ENCODE assay signal across 8 cellular contexts in the genomic region with DNA sequence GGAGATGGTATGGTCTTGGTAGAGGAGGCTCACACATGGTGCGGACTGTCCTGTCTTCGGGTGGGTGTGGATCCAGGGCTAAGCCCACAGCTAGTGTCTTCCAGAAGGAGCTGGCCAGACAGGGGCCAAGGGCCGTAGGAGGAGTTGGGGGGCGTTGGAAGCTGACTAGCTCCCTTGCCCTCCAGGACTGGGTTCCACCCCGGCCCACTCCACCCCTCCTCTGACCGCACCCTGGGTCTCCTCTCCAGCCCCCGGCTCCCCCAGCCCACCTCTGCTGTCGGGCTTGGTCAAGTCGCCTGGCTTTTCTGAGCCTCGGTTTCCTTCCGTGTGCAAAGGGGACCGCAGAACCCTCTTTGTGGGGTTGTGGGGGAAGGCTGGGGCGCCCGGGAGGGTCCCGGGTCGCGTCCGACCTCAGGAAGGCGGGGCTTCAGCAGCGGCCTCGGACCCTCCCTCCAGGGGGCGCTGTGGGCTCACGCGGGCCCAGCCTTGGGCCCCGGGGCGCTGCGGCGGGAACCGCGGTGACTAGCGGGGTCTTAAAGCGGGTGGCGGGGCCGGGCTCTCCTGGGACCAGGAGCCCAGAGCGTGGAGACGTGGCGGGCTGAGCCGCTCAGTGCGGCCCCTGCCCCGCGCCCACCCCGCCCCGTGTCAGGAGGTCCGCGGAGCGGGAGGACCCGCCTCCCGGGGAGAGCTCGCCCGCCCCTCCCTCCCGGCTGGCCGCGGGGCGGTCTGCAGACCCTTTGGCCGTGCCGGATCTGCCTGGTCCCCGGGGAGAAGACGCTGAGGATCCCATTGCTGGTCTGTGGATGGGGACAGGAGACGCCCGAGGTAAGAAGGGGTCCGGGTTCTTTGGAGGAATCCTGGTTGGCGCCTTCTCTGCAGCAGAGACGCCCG. TPM values are rescaled to one million over a fixed set of nuclear protein-coding genes. Genes with fewer than 3 reads are reported as not detected.
DNase-seq lines count a peak whose midpoint lies in the region; ATAC-seq and TF ChIP-seq lines count a peak whose summit lies in the region.

No MANE protein-coding gene starts in this region.

- intact Hi-C loops in Calu3 (cut with micrococcal nuclease; ENCODE audit: unreplicated experiment), result loop anchor here (2.0 kb wide), 1 partner anchor 63 kb away; a partner anchor contains a TSS

- ATAC-seq in WTC11 (peak; percentile 82), GM19023 (IDR thresholded peaks at IDR 0.05; ENCODE audit: unreplicated experiment) (no peak), GM21381 (IDR thresholded peaks at IDR 0.05; ENCODE audit: unreplicated experiment) (no peak)

- no TSS peak for BruUV-seq in Calu3 (replicated peaks; lab: Mats Ljungman, UMichigan)

- H3K4me1 Mint-ChIP-seq in Calu3 (ENCODE audit: low read depth, unreplicated experiment) (no peaks in the 10 kb centered on the region), WTC11 (peaks cover 8% of the 10 kb centered on the region)

- CTCF ChIA-PET in Calu3 (lab: Charles Lee), result interaction anchor here (0.6 to 1.0 kb wide), 8 partner anchors 10 to 475 kb away, joined by 3 to 4 read pairs (median 4); no protein-coding TSS in a partner anchor
- CTCF ChIA-PET in WTC11 (lab: Charles Lee), result interaction anchor here (0.6 to 4.7 kb wide), 32 partner anchors 9 to 665 kb away, joined by 3 to 77 read pairs (median 5); a partner anchor contains a TSS

- in situ Hi-C loops in KBM-7 (cut with MboI; ENCODE audit: low pct_unique_long_range_greater_than_20kb, low sequenced_read_pairs), result no loop called here

- H3K27me3 Mint-ChIP-seq in Calu3 (ENCODE audit: unreplicated experiment) (peaks cover 99% of the 10 kb centered on the region), WTC11 (ENCODE audit: low read depth) (peaks cover 22% of the 10 kb centered on the region)

- H3K36me3 Mint-ChIP-seq in Calu3 (ENCODE audit: insufficient read depth, unreplicated experiment) (peaks cover 5% of the 10 kb centered on the region), WTC11 (peaks cover under 1% of the 10 kb centered on the region; the same call in 1 of the 2 replicates)

- peak; percentile 80 for DNase-seq in Calu3
- DNase-seq in KBM-7, result peak; percentile 71
- DNase-seq in WTC11 (ENCODE audit: low spot score), result peak; percentile 79
- DNase-seq in central memory CD4-positive, alpha-beta T cell, result peak; percentile 42
- DNase-seq in lung microvascular endothelial cell (ENCODE audit: low read depth in 2 of 2), result peak; percentile 25 to 54
- peak; percentile 18 to 73 (median 54) for DNase-seq in stimulated activated naive CD4-positive, alpha-beta T cell (lab: John Stamatoyannopoulos, UW)

- H3K4me3 Mint-ChIP-seq in Calu3 (ENCODE audit: low read depth, unreplicated experiment), result peak overlapping the region; percentile 15
- peak overlapping the region; percentile 74 for H3K4me3 Mint-ChIP-seq in WTC11

- TF ChIP-seq CTCF in Calu3 (IDR thresholded peaks at IDR 0.05; ENCODE audit: unreplicated experiment) (peak; percentile 95), WTC11 (IDR thresholded peaks at IDR 0.05) (peak; percentile 91)

- POLR2A ChIA-PET in WTC11 (lab: Charles Lee), result no interaction called here

- H3K9me3 Mint-ChIP-seq in Calu3 (ENCODE audit: low read depth, unreplicated experiment) (peaks cover under 1% of the 10 kb centered on the region), WTC11 (peaks cover 2% of the 10 kb centered on the region)

- H3K27ac Mint-ChIP-seq in Calu3 (ENCODE audit: unreplicated experiment), result no peak overlapping the region
- no peak overlapping the region for H3K27ac Mint-ChIP-seq in WTC11

TF ChIP-seq in WTC11, 78 proteins besides CTCF, POLR2A, EP300 and RAD21 (continues in another document):
- TF ChIP-seq, protein P1, sequence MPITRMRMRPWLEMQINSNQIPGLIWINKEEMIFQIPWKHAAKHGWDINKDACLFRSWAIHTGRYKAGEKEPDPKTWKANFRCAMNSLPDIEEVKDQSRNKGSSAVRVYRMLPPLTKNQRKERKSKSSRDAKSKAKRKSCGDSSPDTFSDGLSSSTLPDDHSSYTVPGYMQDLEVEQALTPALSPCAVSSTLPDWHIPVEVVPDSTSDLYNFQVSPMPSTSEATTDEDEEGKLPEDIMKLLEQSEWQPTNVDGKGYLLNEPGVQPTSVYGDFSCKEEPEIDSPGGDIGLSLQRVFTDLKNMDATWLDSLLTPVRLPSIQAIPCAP (CRISPR knock-in tag; IDR thresholded peaks at IDR 0.05), result no peak
- no peak for TF ChIP-seq FOXJ3 (CRISPR knock-in tag; IDR thresholded peaks at IDR 0.05; ENCODE audit: borderline replicate concordance)
- TF ChIP-seq ZNF423 (CRISPR knock-in tag; IDR thresholded peaks at IDR 0.05), result 0 out of 2 replicates have a peak, but pooled peaks have one; percentile 38
- TF ChIP-seq, protein P2, sequence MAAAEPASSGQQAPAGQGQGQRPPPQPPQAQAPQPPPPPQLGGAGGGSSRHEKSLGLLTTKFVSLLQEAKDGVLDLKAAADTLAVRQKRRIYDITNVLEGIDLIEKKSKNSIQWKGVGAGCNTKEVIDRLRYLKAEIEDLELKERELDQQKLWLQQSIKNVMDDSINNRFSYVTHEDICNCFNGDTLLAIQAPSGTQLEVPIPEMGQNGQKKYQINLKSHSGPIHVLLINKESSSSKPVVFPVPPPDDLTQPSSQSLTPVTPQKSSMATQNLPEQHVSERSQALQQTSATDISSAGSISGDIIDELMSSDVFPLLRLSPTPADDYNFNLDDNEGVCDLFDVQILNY (CRISPR knock-in tag; IDR thresholded peaks at IDR 0.05), result peak; percentile 81
- no peak for TF ChIP-seq TP53 (CRISPR knock-in tag; IDR thresholded peaks at IDR 0.05)
- TF ChIP-seq ZNF396 (CRISPR knock-in tag; IDR thresholded peaks at IDR 0.05; ENCODE audit: borderline replicate concordance), result no peak
- TF ChIP-seq, protein P3, sequence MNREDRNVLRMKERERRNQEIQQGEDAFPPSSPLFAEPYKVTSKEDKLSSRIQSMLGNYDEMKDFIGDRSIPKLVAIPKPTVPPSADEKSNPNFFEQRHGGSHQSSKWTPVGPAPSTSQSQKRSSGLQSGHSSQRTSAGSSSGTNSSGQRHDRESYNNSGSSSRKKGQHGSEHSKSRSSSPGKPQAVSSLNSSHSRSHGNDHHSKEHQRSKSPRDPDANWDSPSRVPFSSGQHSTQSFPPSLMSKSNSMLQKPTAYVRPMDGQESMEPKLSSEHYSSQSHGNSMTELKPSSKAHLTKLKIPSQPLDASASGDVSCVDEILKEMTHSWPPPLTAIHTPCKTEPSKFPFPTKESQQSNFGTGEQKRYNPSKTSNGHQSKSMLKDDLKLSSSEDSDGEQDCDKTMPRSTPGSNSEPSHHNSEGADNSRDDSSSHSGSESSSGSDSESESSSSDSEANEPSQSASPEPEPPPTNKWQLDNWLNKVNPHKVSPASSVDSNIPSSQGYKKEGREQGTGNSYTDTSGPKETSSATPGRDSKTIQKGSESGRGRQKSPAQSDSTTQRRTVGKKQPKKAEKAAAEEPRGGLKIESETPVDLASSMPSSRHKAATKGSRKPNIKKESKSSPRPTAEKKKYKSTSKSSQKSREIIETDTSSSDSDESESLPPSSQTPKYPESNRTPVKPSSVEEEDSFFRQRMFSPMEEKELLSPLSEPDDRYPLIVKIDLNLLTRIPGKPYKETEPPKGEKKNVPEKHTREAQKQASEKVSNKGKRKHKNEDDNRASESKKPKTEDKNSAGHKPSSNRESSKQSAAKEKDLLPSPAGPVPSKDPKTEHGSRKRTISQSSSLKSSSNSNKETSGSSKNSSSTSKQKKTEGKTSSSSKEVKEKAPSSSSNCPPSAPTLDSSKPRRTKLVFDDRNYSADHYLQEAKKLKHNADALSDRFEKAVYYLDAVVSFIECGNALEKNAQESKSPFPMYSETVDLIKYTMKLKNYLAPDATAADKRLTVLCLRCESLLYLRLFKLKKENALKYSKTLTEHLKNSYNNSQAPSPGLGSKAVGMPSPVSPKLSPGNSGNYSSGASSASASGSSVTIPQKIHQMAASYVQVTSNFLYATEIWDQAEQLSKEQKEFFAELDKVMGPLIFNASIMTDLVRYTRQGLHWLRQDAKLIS (CRISPR knock-in tag; IDR thresholded peaks at IDR 0.05; ENCODE audit: borderline replicate concordance), result no peak
- no peak for TF ChIP-seq ELF4 (CRISPR knock-in tag; IDR thresholded peaks at IDR 0.05; ENCODE audit: low read depth)
- no peak for TF ChIP-seq GABPB1 (CRISPR knock-in tag; IDR thresholded peaks at IDR 0.05)
- TF ChIP-seq SP1 (CRISPR knock-in tag; conservative IDR thresholded peaks at IDR 0.05), result peak; percentile 69
- no peak for TF ChIP-seq ZNF263 (CRISPR knock-in tag; IDR thresholded peaks at IDR 0.05; ENCODE audit: low read depth)
- TF ChIP-seq, protein P4, sequence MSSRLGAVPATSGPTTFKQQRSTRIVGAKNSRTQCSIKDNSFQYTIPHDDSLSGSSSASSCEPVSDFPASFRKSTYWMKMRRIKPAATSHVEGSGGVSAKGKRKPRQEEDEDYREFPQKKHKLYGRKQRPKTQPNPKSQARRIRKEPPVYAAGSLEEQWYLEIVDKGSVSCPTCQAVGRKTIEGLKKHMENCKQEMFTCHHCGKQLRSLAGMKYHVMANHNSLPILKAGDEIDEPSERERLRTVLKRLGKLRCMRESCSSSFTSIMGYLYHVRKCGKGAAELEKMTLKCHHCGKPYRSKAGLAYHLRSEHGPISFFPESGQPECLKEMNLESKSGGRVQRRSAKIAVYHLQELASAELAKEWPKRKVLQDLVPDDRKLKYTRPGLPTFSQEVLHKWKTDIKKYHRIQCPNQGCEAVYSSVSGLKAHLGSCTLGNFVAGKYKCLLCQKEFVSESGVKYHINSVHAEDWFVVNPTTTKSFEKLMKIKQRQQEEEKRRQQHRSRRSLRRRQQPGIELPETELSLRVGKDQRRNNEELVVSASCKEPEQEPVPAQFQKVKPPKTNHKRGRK (CRISPR knock-in tag; IDR thresholded peaks at IDR 0.05; ENCODE audit: borderline replicate concordance), result no peak
- TF ChIP-seq, protein P5, sequence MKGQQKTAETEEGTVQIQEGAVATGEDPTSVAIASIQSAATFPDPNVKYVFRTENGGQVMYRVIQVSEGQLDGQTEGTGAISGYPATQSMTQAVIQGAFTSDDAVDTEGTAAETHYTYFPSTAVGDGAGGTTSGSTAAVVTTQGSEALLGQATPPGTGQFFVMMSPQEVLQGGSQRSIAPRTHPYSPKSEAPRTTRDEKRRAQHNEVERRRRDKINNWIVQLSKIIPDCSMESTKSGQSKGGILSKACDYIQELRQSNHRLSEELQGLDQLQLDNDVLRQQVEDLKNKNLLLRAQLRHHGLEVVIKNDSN (CRISPR knock-in tag; IDR thresholded peaks at IDR 0.05), result no peak

RNA-seq across cellular contexts. Expression of a gene that starts 5.4 kb away (rescaled TPM):
- total RNA-seq in Calu3 (2022), result not detected in 2 replicates
- not detected in 3 replicates for total RNA-seq in WTC11 (2021)
- total RNA-seq in lung microvascular endothelial cell, result not detected in 2 replicates

RNA-seq across cellular contexts. Expression of a gene that starts 17.8 kb away (rescaled TPM):
- total RNA-seq in Calu3 (2022), result not detected in 2 replicates
- 0.53 to 1.7 TPM (median 0.73 TPM) in 3 replicates for total RNA-seq in WTC11 (2021)
- 0.20 and 0.22 TPM in 2 replicates for total RNA-seq in lung microvascular endothelial cell

RNA-seq across cellular contexts. Expression of a gene that starts 22.1 kb away (rescaled TPM):
- 0.17 and 0.33 TPM in 2 replicates for total RNA-seq in Calu3 (2022)
- total RNA-seq in WTC11 (2021), result 1.7 to 2.2 TPM (median 2.0 TPM) in 3 replicates
- 1.7 and 3.0 TPM in 2 replicates for total RNA-seq in lung microvascular endothelial cell

RNA-seq across cellular contexts. Expression of a gene that starts 22.7 kb away (rescaled TPM):
- total RNA-seq in Calu3 (2022) (17.2 and 17.8 TPM in 2 replicates), WTC11 (2021) (13.8 to 15.9 TPM (median 15.1 TPM) in 3 replicates), lung microvascular endothelial cell (12.6 and 18.7 TPM in 2 replicates)

RNA-seq across cellular contexts. Expression of a gene that starts 39.0 kb away (rescaled TPM):
- total RNA-seq in Calu3 (2022) (39.9 and 43.7 TPM in 2 replicates), WTC11 (2021) (55.8 to 63.6 TPM (median 63.5 TPM) in 3 replicates), lung microvascular endothelial cell (25.5 and 30.6 TPM in 2 replicates)
